12 cellular contexts compared by ENCODE assay signal in the genomic region with DNA sequence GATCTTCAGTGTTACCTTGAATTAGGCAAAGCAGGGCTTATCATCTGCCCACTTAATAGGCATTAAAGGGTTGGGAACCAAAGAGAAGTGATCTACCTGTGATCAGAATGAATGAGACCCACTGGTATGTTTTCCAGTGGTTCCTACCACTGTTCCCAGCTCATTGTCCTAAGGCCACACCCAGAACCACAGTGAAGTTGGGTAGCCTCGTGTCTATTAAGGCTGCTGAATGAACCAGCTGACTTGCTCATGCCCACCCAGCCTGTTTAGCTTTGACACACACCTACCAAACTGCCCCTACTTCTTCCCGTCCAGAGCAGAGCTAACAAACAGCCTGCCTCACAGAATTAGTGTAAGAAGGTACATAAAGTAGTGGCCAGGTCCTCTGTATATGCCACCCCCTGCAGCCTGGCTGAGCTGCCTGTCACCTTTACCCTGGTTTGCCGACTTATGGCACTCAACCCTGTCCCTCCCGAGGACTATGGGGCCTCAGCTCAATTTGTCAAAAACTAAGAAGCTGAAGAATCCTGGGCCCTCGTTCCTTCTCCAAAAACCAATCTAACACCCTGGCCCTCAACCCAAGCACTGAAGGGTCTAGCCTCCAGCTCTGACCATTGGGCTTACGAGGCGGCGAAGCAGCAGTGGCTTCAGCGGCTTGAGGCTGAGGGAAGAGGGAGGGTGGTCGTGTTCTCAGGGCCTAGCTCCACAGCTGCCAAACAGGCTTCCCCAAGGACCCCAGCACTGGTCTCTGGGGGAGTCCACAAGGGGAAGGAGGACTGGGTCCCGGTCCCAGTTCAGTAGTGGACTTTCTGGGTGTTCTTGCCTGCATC. TPM values are rescaled to one million over a fixed set of nuclear protein-coding genes. Genes with fewer than 3 reads are reported as not detected.
DNase-seq lines count a peak whose midpoint lies in the region; ATAC-seq and TF ChIP-seq lines count a peak whose summit lies in the region.
"Had no signal": no experiment of that assay in that cellular context is flagged by ENCODE, and none has a peak within 500 bp of the region (broad histone marks: within the 10 kb centered on the region; RNA-seq: fewer than 3 reads in every experiment).

No MANE protein-coding gene starts in this region.

- H3K36me3 Mint-ChIP-seq in stimulated activated naive CD8-positive, alpha-beta T cell treated with anti-CD3 and anti-CD28 coated beads, Interleukin-15, Interleukin-2, amounts not matched to agents 100 ng/mL and 50 ng/mL, for 24 hours (ENCODE audit: low read depth) = peaks cover 50% of the 10 kb centered on the region

- ATAC-seq in stimulated activated naive CD8-positive, alpha-beta T cell treated with anti-CD3 and anti-CD28 coated beads, Interleukin-15, Interleukin-2, amounts not matched to agents 100 U/mL and 50 U/mL, for 24 hours = no peak
- peak; percentile 9 for ATAC-seq in esophagus mucosa
- no peak for ATAC-seq in HG03565 (IDR thresholded peaks at IDR 0.05; ENCODE audit: unreplicated experiment)

- H3K27ac ChIP-seq in RWPE1 = peak overlapping the region; percentile 77
- H3K27ac ChIP-seq in WERI-Rb-1 = no peak overlapping the region

- TF ChIP-seq CTCF in RWPE1 (conservative IDR thresholded peaks at IDR 0.05; ENCODE audit: low read depth) (no peak), WERI-Rb-1 (IDR thresholded peaks at IDR 0.05; ENCODE audit: low read depth, low read length) (no peak)

- H3K9me3 ChIP-seq in WERI-Rb-1 (ENCODE audit: severe bottlenecking) = no peaks in the 10 kb centered on the region

- no peaks in the 10 kb centered on the region for H3K9me3 Mint-ChIP-seq in stimulated activated naive CD8-positive, alpha-beta T cell treated with anti-CD3 and anti-CD28 coated beads, Interleukin-15, Interleukin-2, amounts not matched to agents 100 ng/mL and 50 ng/mL, for 24 hours
- H3K9me3 Mint-ChIP-seq: neural crest cell; stimulated activated naive CD8-positive, alpha-beta T cell treated with anti-CD3 and anti-CD28 coated beads, Interleukin-15, amount 100 ng/mL, for 72 hours had no signal

- peaks cover 98% of the 10 kb centered on the region for H3K4me1 Mint-ChIP-seq in stimulated activated naive CD8-positive, alpha-beta T cell treated with anti-CD3 and anti-CD28 coated beads, Interleukin-15, Interleukin-2, amounts not matched to agents 100 ng/mL and 50 ng/mL, for 24 hours (ENCODE audit: low read depth)
- H3K4me1 Mint-ChIP-seq: neural crest cell had no signal

- CTCF ChIA-PET in RWPE1 (lab: Yijun Ruan, JAX) = interaction anchor here (1.4 kb wide), 1 partner anchor 9 kb away, joined by 5 read pairs; no protein-coding TSS in a partner anchor

- POLR2A ChIA-PET in RWPE1 (lab: Yijun Ruan, JAX; ENCODE audit: low non-redundant PET) = no interaction called here

- no peak for DNase-seq in stimulated activated naive CD8-positive, alpha-beta T cell treated with anti-CD3 and anti-CD28 coated beads, Interleukin-15, Interleukin-2, amounts not matched to agents 100 U/mL and 50 U/mL, for 24 hours
- DNase-seq in RWPE1 (ENCODE audit: low spot score) (no peak), NCI-H2171 treated with DMSO at 0.1 percent for 48 hours (lab: John Stamatoyannopoulos, UW) (no peak), NCI-H446 treated with DMSO at 0.1 percent for 48 hours (lab: John Stamatoyannopoulos, UW) (no peak), WERI-Rb-1 (no peak)
- DNase-seq: activated CD4-positive, alpha-beta T cell treated with anti-CD3 and anti-CD28 coated beads for 4 hours; NCI-H1694 treated with DMSO at 0.1 percent for 48 hours; stimulated activated naive CD8-positive, alpha-beta T cell treated with anti-CD3 and anti-CD28 coated beads, Interleukin-15, amount 100 ng/mL, for 72 hours had no signal

- H3K36me3 ChIP-seq in WERI-Rb-1 = peaks cover 43% of the 10 kb centered on the region

- H3K4me3 ChIP-seq in WERI-Rb-1 (ENCODE audit: low read depth, low read length) = no peak overlapping the region

- H3K27ac Mint-ChIP-seq in stimulated activated naive CD8-positive, alpha-beta T cell treated with anti-CD3 and anti-CD28 coated beads, Interleukin-15, Interleukin-2, amounts not matched to agents 100 ng/mL and 50 ng/mL, for 24 hours = peak overlapping the region; percentile 55

- H3K4me3 Mint-ChIP-seq in stimulated activated naive CD8-positive, alpha-beta T cell treated with anti-CD3 and anti-CD28 coated beads, Interleukin-15, Interleukin-2, amounts not matched to agents 100 ng/mL and 50 ng/mL, for 24 hours = no peak overlapping the region
- H3K4me3 Mint-ChIP-seq: neural crest cell; stimulated activated naive CD8-positive, alpha-beta T cell treated with anti-CD3 and anti-CD28 coated beads, Interleukin-15, amount 100 ng/mL, for 72 hours had no signal

- H3K27me3 Mint-ChIP-seq in stimulated activated naive CD8-positive, alpha-beta T cell treated with anti-CD3 and anti-CD28 coated beads, Interleukin-15, Interleukin-2, amounts not matched to agents 100 ng/mL and 50 ng/mL, for 24 hours = no peaks in the 10 kb centered on the region
- H3K27me3 Mint-ChIP-seq: stimulated activated naive CD8-positive, alpha-beta T cell treated with anti-CD3 and anti-CD28 coated beads, Interleukin-15, amount 100 ng/mL, for 72 hours had no signal

- no peaks in the 10 kb centered on the region for H3K27me3 ChIP-seq in WERI-Rb-1 (ENCODE audit: insufficient read depth, low read depth, severe bottlenecking)

RNA-seq across cellular contexts. Expression of a gene that starts 9.8 kb away (rescaled TPM):
- total RNA-seq in esophagus mucosa = 5.3 TPM

RNA-seq across cellular contexts. Expression of a gene that starts 22.0 kb away (rescaled TPM):
- total RNA-seq in esophagus mucosa = not detected

RNA-seq across cellular contexts. Expression of a gene that starts 36.0 kb away (rescaled TPM):
- total RNA-seq in esophagus mucosa = 0.28 TPM
